In the genomic region with DNA sequence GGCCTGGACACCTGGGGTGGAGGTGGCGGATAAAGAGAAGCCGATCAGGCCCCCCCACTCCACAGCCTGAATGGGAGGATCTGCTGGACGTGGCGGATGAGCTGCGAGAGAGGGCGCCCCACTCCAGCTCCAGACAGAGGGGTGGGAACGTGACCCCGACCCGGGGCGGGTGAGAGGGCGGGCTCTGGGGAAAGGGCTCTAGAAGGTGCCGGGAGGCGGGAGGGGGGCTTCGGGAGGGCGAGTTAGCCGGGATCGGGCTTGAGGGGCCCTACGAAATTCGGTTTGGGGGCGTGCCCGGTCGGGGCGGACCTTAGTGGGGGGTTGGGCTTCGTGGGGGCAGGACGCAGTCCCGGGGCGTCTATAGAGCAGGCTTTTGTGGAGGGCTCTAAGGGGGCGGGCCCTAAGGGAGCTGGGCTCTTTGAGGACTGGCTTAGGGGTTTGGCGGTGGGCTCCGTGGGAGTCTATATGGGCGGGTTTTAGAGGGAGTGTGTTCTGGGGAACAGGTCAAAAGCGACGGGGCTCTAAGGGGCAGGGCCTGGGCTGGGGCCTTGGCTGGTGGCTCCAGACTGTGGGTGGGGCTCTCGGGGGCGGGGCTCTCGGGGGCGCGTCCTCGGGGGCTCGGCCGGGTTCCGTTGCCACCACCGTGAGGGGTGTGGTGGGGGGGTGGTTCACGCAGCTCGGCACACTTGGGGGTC, we compare ENCODE assay signal across 8 cellular contexts. TPM values are rescaled to one million over a fixed set of nuclear protein-coding genes. Genes with fewer than 3 reads are reported as not detected.
DNase-seq lines count a peak whose midpoint lies in the region; FAIRE-seq and TF ChIP-seq lines count a peak whose summit lies in the region.

No MANE protein-coding gene starts in this region.

- FAIRE-seq in H54 (lab: Jason Lieb, UNC): no peak

- H3K9me3 ChIP-seq in iPS-15b (ENCODE audit: control insufficient read depth, insufficient read depth, low read length): no peaks in the 10 kb centered on the region
- H3K9me3 ChIP-seq in stomach: no peaks in the 10 kb centered on the region

- TF ChIP-seq EP300 in stomach (IDR thresholded peaks at IDR 0.05): no peak

- peak; percentile 50 for DNase-seq in stimulated activated CD4-positive, alpha-beta T cell treated with anti-CD3 and anti-CD28 coated beads, Interleukin-15, amount 100 ng/mL, for 24 hours
- DNase-seq in stimulated activated CD4-positive, alpha-beta T cell treated with anti-CD3 and anti-CD28 coated beads, Interleukin-4, amount 100 ng/mL, for 24 hours: no peak
- DNase-seq in activated naive CD4-positive, alpha-beta T cell treated with anti-CD3 and anti-CD28 coated beads, Interleukin-2, amount 50 U/mL, for 16 hours: peak; percentile 44
- DNase-seq in stomach: no peak
- DNase-seq in NCI-H146 (lab: John Stamatoyannopoulos, UW): no peak
- no peak for DNase-seq in H54 (ENCODE audit: insufficient read length, low spot score)
- no peak for DNase-seq in putamen (ENCODE audit: low spot score)

- H3K36me3 ChIP-seq in iPS-15b (ENCODE audit: control insufficient read depth, insufficient read depth, low read length) (no peaks in the 10 kb centered on the region), stomach (no peaks in the 10 kb centered on the region)

- no peak overlapping the region for H3K27ac ChIP-seq in stomach

- H3K4me1 ChIP-seq in iPS-15b (ENCODE audit: control insufficient read depth, insufficient read depth, low read length) (no peaks in the 10 kb centered on the region), stomach (peaks cover 9 to 13% (median 11%) of the 10 kb centered on the region in 4 donors)

- intact Hi-C loops in stomach (cut with DNase I; ENCODE audit: low total_unique reads): no loop called here

- peak overlapping the region; percentile 30 for H3K4me3 ChIP-seq in iPS-15b (ENCODE audit: low read depth, low read length)
- H3K4me3 ChIP-seq in stomach: peak overlapping the region; percentile 35 to 50 (median 44)

- no peak for TF ChIP-seq CTCF in stomach (IDR thresholded peaks at IDR 0.05)

- no peak for TF ChIP-seq POLR2A in stomach (IDR thresholded peaks at IDR 0.05)
- TF ChIP-seq POLR2A in H54 (IDR thresholded peaks at IDR 0.05; ENCODE audit: low read depth, low read length): no peak

- peaks cover 67% of the 10 kb centered on the region for H3K27me3 ChIP-seq in iPS-15b (ENCODE audit: control insufficient read depth, insufficient read depth, low read length)
- H3K27me3 ChIP-seq in stomach: peaks cover 0 to 15% (median 0%) of the 10 kb centered on the region in 3 donors

- no peak overlapping the region for H3K9ac ChIP-seq in iPS-15b (ENCODE audit: low read depth, low read length)

- 2 to 3% (median 2%) methylated on average over 20 to 45 of the region's 45 CpGs for WGBS in stomach, 5 donors

RNA-seq across cellular contexts. Expression of a gene that starts 4.1 kb away (rescaled TPM):
- total RNA-seq in stomach: not detected
- 1 to 10 TPM in 1 of 3 donors, not detected in 2; 1.2 TPM for polyA plus RNA-seq in stomach

RNA-seq across cellular contexts. Expression of a gene that starts 33.1 kb away (rescaled TPM):
- total RNA-seq in stomach: 10 to 100 TPM in 1 of 5 donors, 1 to 10 TPM in 2, under 1 TPM in 1, not detected in 1; 0.87 to 14.3 (median 1.8) TPM
- polyA plus RNA-seq in stomach: 1 to 10 TPM; 1.7 to 5.8 (median 3.7) TPM

RNA-seq across cellular contexts. Expression of a gene that starts 33.2 kb away (rescaled TPM):
- total RNA-seq in stomach: 100 to 1,000 TPM in 1 of 5 donors, 10 to 100 TPM in 4; 24.8 to 381 (median 49.6) TPM
- 10 to 100 TPM; 28.0 to 38.8 (median 38.2) TPM for polyA plus RNA-seq in stomach

Comparison
In these comparisons a context has a peak if more than half of its experiments do, and no peak if none do; other contexts are left out.
1. DNase-seq: peak in stimulated activated CD4-positive, alpha-beta T cell treated with anti-CD3 and anti-CD28 coated beads, Interleukin-15, amount 100 ng/mL, for 24 hours (single experiment) and activated naive CD4-positive, alpha-beta T cell treated with anti-CD3 and anti-CD28 coated beads, Interleukin-2, amount 50 U/mL, for 16 hours (single experiment); none in stimulated activated CD4-positive, alpha-beta T cell treated with anti-CD3 and anti-CD28 coated beads, Interleukin-4, amount 100 ng/mL, for 24 hours (single experiment), stomach (single experiment), NCI-H146 (single experiment), H54 (single experiment) and putamen (single experiment).